1 cellular context compared by ENCODE assay signal in the genomic region with DNA sequence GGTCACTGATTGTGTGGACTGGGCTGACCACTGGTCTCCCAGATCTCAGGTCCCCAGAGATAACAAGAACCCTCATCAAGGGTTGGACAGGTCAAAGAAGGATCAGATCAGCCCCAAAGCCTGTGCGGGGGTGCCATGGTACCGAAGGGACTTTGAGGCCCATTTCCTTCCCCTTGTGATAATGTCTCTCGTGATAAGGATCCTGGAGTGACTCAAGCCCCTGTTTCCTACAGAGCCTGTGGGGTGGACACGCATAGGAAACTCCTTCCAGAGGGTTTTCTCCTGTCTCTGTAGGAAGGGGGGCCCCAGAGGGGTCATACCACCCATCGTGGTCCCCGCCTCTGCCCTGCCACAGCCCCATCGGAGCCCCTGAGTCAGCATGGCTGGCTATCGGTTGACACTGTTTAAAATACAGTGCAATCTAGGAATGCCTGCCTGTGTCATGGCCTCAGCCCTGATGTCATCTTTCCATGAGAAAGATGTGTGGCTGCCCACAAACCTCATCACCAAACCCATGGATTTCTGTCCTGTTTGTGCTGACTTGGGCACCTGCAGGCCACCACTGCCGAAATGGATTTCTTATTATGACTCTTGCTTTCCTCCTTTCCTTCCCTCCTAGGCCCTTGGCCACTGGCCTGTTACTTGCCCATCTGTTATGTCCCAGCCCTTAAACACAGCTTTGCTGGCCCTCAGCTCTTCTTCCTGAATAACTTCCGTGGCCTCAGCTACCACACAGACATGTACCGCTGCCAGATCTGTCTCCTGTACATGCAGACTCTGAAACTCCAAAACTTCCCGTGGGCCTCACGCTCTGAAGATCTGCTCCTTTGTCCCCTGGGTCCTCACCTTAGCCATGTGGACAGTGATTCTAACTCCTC.
TF ChIP-seq lines count a peak whose summit lies in the region.

No MANE protein-coding gene starts in this region.

TF ChIP-seq in K562, 482 proteins besides CTCF, POLR2A, EP300 and RAD21 (continued from another document and continues in another):
- TF ChIP-seq, protein P1, sequence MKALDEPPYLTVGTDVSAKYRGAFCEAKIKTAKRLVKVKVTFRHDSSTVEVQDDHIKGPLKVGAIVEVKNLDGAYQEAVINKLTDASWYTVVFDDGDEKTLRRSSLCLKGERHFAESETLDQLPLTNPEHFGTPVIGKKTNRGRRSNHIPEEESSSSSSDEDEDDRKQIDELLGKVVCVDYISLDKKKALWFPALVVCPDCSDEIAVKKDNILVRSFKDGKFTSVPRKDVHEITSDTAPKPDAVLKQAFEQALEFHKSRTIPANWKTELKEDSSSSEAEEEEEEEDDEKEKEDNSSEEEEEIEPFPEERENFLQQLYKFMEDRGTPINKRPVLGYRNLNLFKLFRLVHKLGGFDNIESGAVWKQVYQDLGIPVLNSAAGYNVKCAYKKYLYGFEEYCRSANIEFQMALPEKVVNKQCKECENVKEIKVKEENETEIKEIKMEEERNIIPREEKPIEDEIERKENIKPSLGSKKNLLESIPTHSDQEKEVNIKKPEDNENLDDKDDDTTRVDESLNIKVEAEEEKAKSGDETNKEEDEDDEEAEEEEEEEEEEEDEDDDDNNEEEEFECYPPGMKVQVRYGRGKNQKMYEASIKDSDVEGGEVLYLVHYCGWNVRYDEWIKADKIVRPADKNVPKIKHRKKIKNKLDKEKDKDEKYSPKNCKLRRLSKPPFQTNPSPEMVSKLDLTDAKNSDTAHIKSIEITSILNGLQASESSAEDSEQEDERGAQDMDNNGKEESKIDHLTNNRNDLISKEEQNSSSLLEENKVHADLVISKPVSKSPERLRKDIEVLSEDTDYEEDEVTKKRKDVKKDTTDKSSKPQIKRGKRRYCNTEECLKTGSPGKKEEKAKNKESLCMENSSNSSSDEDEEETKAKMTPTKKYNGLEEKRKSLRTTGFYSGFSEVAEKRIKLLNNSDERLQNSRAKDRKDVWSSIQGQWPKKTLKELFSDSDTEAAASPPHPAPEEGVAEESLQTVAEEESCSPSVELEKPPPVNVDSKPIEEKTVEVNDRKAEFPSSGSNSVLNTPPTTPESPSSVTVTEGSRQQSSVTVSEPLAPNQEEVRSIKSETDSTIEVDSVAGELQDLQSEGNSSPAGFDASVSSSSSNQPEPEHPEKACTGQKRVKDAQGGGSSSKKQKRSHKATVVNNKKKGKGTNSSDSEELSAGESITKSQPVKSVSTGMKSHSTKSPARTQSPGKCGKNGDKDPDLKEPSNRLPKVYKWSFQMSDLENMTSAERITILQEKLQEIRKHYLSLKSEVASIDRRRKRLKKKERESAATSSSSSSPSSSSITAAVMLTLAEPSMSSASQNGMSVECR (CRISPR knock-in tag; IDR thresholded peaks at IDR 0.05): no peak
- TF ChIP-seq SMAD4 (CRISPR knock-in tag; conservative IDR thresholded peaks at IDR 0.05) (peak; percentile 62), MAFK (IDR thresholded peaks at IDR 0.05; ENCODE audit: low read length) (peak; percentile 63), SMARCE1 (IDR thresholded peaks at IDR 0.05) (peak; percentile 62; the same call in 1 of the 2 replicates), ATF1 (CRISPR knock-in tag; IDR thresholded peaks at IDR 0.05) (no peak), ATF1 (tag; IDR thresholded peaks at IDR 0.05) (peak; percentile 65), ZNF79 (CRISPR knock-in tag; IDR thresholded peaks at IDR 0.05; ENCODE audit: low read depth) (no peak), CCNT2 (IDR thresholded peaks at IDR 0.05; ENCODE audit: borderline replicate concordance, extremely low read depth, insufficient read length, low read depth, low read length) (peak; percentile 33), TCF7L2 (IDR thresholded peaks at IDR 0.05; ENCODE audit: low read depth, low read length) (no peak), CBFA2T3 (IDR thresholded peaks at IDR 0.05) (peak; percentile 70), NR2C1 (IDR thresholded peaks at IDR 0.05) (no peak), NR2C1 (tag; IDR thresholded peaks at IDR 0.05) (peak; percentile 50; the same call in 1 of the 2 replicates), ZNF766 (CRISPR knock-in tag; conservative IDR thresholded peaks at IDR 0.05) (peak; percentile 89), MAFG (tag; conservative IDR thresholded peaks at IDR 0.05) (peak; percentile 68), ATF7 (IDR thresholded peaks at IDR 0.05) (peak; percentile 71), ZNF175 (CRISPR knock-in tag; IDR thresholded peaks at IDR 0.05; ENCODE audit: low read depth) (peak; percentile 18; the same call in 1 of the 2 replicates), ARID1B (IDR thresholded peaks at IDR 0.05) (peak; percentile 60), GABPA (tag; conservative IDR thresholded peaks at IDR 0.05; ENCODE audit: low read depth) (peak; percentile 44; the same call in 1 of the 2 replicates), BACH1 (tag; IDR thresholded peaks at IDR 0.05) (peak; percentile 82; the same call in 1 of the 2 replicates), ESRRA (IDR thresholded peaks at IDR 0.05; ENCODE audit: borderline replicate concordance, low read depth) (peak; percentile 24; the same call in 1 of the 2 replicates), ERF (CRISPR knock-in tag; IDR thresholded peaks at IDR 0.05) (peak; percentile 12; the same call in 1 of the 2 replicates), FOSL1 (tag; conservative IDR thresholded peaks at IDR 0.05) (peak; percentile 91), BCL6 (CRISPR knock-in tag; IDR thresholded peaks at IDR 0.05) (0 out of 2 replicates have a peak, but pooled peaks have one; percentile 28), PHTF2 (CRISPR knock-in tag; IDR thresholded peaks at IDR 0.05) (no peak), ZNF197 (CRISPR knock-in tag; IDR thresholded peaks at IDR 0.05; ENCODE audit: low read depth) (peak; percentile 45; the same call in 1 of the 2 replicates), JUN (IDR thresholded peaks at IDR 0.05; ENCODE audit: borderline replicate concordance, low read depth, low read length) (0 out of 2 replicates have a peak, but pooled peaks have one; percentile 27), JUN (CRISPR knock-in tag; IDR thresholded peaks at IDR 0.05; ENCODE audit: borderline replicate concordance) (no peak), CBFA2T2 (conservative IDR thresholded peaks at IDR 0.05) (peak; percentile 52), DPF2 (IDR thresholded peaks at IDR 0.05) (peak; percentile 63), ETV5 (CRISPR knock-in tag; IDR thresholded peaks at IDR 0.05; ENCODE audit: low read depth) (0 out of 2 replicates have a peak, but pooled peaks have one; percentile 34), JUND (IDR thresholded peaks at IDR 0.05; ENCODE audit: borderline replicate concordance, low read depth, low read length) (peak; percentile 42; the same call in 1 of the 2 replicates), JUND (tag; IDR thresholded peaks at IDR 0.05; ENCODE audit: borderline replicate concordance, low read depth, low read length) (peak; percentile 67; the same call in 2 of the 3 replicates), MAFF (IDR thresholded peaks at IDR 0.05; ENCODE audit: low read length) (0 out of 2 replicates have a peak, but pooled peaks have one; percentile 21), ZBTB7A (IDR thresholded peaks at IDR 0.05; ENCODE audit: borderline replicate concordance, control insufficient read depth, low read depth, low read length) (peak; percentile 60; the same call in 1 of the 2 replicates), ZNF584 (CRISPR knock-in tag; IDR thresholded peaks at IDR 0.05; ENCODE audit: low read depth) (peak; percentile 23; the same call in 1 of the 2 replicates), NR4A1 (CRISPR knock-in tag; IDR thresholded peaks at IDR 0.05) (no peak), NR4A1 (tag; IDR thresholded peaks at IDR 0.05) (0 out of 2 replicates have a peak, but pooled peaks have one; percentile 38), GATA2 (CRISPR knock-in tag; IDR thresholded peaks at IDR 0.05) (peak; percentile 17; the same call in 1 of the 2 replicates), ZNF24 (IDR thresholded peaks at IDR 0.05) (no peak)
- TF ChIP-seq, protein P2, sequence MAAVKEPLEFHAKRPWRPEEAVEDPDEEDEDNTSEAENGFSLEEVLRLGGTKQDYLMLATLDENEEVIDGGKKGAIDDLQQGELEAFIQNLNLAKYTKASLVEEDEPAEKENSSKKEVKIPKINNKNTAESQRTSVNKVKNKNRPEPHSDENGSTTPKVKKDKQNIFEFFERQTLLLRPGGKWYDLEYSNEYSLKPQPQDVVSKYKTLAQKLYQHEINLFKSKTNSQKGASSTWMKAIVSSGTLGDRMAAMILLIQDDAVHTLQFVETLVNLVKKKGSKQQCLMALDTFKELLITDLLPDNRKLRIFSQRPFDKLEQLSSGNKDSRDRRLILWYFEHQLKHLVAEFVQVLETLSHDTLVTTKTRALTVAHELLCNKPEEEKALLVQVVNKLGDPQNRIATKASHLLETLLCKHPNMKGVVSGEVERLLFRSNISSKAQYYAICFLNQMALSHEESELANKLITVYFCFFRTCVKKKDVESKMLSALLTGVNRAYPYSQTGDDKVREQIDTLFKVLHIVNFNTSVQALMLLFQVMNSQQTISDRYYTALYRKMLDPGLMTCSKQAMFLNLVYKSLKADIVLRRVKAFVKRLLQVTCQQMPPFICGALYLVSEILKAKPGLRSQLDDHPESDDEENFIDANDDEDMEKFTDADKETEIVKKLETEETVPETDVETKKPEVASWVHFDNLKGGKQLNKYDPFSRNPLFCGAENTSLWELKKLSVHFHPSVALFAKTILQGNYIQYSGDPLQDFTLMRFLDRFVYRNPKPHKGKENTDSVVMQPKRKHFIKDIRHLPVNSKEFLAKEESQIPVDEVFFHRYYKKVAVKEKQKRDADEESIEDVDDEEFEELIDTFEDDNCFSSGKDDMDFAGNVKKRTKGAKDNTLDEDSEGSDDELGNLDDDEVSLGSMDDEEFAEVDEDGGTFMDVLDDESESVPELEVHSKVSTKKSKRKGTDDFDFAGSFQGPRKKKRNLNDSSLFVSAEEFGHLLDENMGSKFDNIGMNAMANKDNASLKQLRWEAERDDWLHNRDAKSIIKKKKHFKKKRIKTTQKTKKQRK (IDR thresholded peaks at IDR 0.05; ENCODE audit: borderline replicate concordance, low read depth, low read length): no peak
- TF ChIP-seq, protein P3, sequence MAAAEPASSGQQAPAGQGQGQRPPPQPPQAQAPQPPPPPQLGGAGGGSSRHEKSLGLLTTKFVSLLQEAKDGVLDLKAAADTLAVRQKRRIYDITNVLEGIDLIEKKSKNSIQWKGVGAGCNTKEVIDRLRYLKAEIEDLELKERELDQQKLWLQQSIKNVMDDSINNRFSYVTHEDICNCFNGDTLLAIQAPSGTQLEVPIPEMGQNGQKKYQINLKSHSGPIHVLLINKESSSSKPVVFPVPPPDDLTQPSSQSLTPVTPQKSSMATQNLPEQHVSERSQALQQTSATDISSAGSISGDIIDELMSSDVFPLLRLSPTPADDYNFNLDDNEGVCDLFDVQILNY (CRISPR knock-in tag; IDR thresholded peaks at IDR 0.05): no peak
- TF ChIP-seq, protein P4, sequence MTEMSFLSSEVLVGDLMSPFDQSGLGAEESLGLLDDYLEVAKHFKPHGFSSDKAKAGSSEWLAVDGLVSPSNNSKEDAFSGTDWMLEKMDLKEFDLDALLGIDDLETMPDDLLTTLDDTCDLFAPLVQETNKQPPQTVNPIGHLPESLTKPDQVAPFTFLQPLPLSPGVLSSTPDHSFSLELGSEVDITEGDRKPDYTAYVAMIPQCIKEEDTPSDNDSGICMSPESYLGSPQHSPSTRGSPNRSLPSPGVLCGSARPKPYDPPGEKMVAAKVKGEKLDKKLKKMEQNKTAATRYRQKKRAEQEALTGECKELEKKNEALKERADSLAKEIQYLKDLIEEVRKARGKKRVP (CRISPR knock-in tag; IDR thresholded peaks at IDR 0.05): peak; percentile 41; the same call in 1 of the 2 replicates
- TF ChIP-seq, protein P5, sequence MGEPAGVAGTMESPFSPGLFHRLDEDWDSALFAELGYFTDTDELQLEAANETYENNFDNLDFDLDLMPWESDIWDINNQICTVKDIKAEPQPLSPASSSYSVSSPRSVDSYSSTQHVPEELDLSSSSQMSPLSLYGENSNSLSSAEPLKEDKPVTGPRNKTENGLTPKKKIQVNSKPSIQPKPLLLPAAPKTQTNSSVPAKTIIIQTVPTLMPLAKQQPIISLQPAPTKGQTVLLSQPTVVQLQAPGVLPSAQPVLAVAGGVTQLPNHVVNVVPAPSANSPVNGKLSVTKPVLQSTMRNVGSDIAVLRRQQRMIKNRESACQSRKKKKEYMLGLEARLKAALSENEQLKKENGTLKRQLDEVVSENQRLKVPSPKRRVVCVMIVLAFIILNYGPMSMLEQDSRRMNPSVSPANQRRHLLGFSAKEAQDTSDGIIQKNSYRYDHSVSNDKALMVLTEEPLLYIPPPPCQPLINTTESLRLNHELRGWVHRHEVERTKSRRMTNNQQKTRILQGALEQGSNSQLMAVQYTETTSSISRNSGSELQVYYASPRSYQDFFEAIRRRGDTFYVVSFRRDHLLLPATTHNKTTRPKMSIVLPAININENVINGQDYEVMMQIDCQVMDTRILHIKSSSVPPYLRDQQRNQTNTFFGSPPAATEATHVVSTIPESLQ (CRISPR knock-in tag; IDR thresholded peaks at IDR 0.05): 0 out of 2 replicates have a peak, but pooled peaks have one; percentile 15
- TF ChIP-seq, protein P6, sequence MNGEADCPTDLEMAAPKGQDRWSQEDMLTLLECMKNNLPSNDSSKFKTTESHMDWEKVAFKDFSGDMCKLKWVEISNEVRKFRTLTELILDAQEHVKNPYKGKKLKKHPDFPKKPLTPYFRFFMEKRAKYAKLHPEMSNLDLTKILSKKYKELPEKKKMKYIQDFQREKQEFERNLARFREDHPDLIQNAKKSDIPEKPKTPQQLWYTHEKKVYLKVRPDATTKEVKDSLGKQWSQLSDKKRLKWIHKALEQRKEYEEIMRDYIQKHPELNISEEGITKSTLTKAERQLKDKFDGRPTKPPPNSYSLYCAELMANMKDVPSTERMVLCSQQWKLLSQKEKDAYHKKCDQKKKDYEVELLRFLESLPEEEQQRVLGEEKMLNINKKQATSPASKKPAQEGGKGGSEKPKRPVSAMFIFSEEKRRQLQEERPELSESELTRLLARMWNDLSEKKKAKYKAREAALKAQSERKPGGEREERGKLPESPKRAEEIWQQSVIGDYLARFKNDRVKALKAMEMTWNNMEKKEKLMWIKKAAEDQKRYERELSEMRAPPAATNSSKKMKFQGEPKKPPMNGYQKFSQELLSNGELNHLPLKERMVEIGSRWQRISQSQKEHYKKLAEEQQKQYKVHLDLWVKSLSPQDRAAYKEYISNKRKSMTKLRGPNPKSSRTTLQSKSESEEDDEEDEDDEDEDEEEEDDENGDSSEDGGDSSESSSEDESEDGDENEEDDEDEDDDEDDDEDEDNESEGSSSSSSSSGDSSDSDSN (IDR thresholded peaks at IDR 0.05; ENCODE audit: borderline replicate concordance in 1 of 2, low read depth in 2 of 2, low read length in 2 of 2): no peak
- TF ChIP-seq, protein P7, sequence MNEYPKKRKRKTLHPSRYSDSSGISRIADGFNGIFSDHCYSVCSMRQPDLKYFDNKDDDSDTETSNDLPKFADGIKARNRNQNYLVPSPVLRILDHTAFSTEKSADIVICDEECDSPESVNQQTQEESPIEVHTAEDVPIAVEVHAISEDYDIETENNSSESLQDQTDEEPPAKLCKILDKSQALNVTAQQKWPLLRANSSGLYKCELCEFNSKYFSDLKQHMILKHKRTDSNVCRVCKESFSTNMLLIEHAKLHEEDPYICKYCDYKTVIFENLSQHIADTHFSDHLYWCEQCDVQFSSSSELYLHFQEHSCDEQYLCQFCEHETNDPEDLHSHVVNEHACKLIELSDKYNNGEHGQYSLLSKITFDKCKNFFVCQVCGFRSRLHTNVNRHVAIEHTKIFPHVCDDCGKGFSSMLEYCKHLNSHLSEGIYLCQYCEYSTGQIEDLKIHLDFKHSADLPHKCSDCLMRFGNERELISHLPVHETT (CRISPR knock-in tag; conservative IDR thresholded peaks at IDR 0.05 in 1 of 2, IDR thresholded peaks at IDR 0.05 in 1 of 2): peak in 1 of 2 experiments; percentile 56; a peak in 1 of 4 replicates
